9 cellular contexts compared by ENCODE assay signal in the genomic region with DNA sequence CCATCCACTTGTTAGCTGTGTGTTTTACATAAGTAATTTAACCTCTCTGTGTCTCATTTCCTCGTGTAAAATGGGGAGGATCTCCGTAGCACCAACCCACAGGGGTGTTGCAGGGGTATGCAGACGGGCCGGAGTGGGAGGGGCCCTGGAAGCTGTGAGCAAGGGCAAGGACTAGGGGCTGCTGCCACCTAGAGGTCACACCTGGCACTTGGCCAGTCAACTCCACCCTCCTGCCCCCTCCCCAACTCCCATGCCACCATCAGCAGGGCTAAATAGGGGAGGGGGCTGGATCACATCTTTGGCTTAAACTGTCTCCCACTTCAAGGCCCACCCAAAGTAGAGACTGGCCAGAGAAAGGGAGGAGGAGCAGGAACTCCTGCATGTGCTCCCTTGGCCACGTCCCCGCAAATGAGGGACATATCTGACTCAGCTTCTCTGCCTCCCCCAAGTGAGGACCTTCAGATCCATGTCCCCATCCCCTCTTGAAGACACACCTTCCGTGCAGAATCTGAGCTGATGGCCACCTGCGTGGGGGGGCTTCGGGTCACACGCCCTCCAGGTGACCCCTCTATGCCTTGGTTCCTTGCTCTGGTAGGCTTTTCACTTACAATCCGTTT. TPM values are rescaled to one million over a fixed set of nuclear protein-coding genes. Genes with fewer than 3 reads are reported as not detected.
DNase-seq lines count a peak whose midpoint lies in the region; ATAC-seq and TF ChIP-seq lines count a peak whose summit lies in the region.
"Had no signal": no experiment of that assay in that cellular context is flagged by ENCODE, and none has a peak within 500 bp of the region (broad histone marks: within the 10 kb centered on the region; RNA-seq: fewer than 3 reads in every experiment).

No MANE protein-coding gene starts in this region.

- no peak for ATAC-seq in GM21423 (IDR thresholded peaks at IDR 0.05; ENCODE audit: unreplicated experiment)

- peak overlapping the region; percentile 64 for H3K4me3 ChIP-seq in retinal pigment epithelial cell (ENCODE audit: low read length)

- no peaks in the 10 kb centered on the region for H3K27me3 Mint-ChIP-seq in activated naive CD4-positive, alpha-beta T cell treated with anti-CD3 and anti-CD28 coated beads, Interleukin-2, amount 50 U/mL, for 24 hours

- TF ChIP-seq CTCF in retinal pigment epithelial cell (conservative IDR thresholded peaks at IDR 0.05; ENCODE audit: low read depth, low read length) = peak; percentile 82

- peak; percentile 90 for DNase-seq in NCI-H82 (lab: John Stamatoyannopoulos, UW)
- DNase-seq in NCI-H82 treated with DMSO at 0.1 percent for 48 hours (lab: John Stamatoyannopoulos, UW; ENCODE audit: unreplicated experiment) = no peak
- peak; percentile 67 for DNase-seq in LHCN-M2 (ENCODE audit: low read depth)
- DNase-seq in SKM-1 treated with dmso at 0.1 percent for 144 hours (lab: John Stamatoyannopoulos, UW; ENCODE audit: unreplicated experiment) = peak; percentile 84
- peak; percentile 91 for DNase-seq in cardiac septum (ENCODE audit: low spot score)
- DNase-seq in retinal pigment epithelial cell (ENCODE audit: low read depth) = no peak

- no peaks in the 10 kb centered on the region for H3K36me3 Mint-ChIP-seq in activated naive CD4-positive, alpha-beta T cell treated with anti-CD3 and anti-CD28 coated beads, Interleukin-2, amount 50 U/mL, for 24 hours

- H3K27ac Mint-ChIP-seq in activated naive CD4-positive, alpha-beta T cell treated with anti-CD3 and anti-CD28 coated beads, Interleukin-2, amount 50 U/mL, for 24 hours = no peak overlapping the region

- H3K4me3 Mint-ChIP-seq in activated naive CD4-positive, alpha-beta T cell treated with anti-CD3 and anti-CD28 coated beads, Interleukin-2, amount 50 U/mL, for 24 hours = peak overlapping the region; percentile 49

- H3K9me3 Mint-ChIP-seq in activated naive CD4-positive, alpha-beta T cell treated with anti-CD3 and anti-CD28 coated beads, Interleukin-2, amount 50 U/mL, for 24 hours = no peaks in the 10 kb centered on the region

- H3K4me1 Mint-ChIP-seq in activated naive CD4-positive, alpha-beta T cell treated with anti-CD3 and anti-CD28 coated beads, Interleukin-2, amount 50 U/mL, for 24 hours = peaks cover 16% of the 10 kb centered on the region

- intact Hi-C loops in cardiac septum (cut with DNase I) = no loop called here

RNA-seq across cellular contexts. Expression of a gene that starts 2.6 kb away (rescaled TPM):
- 9.8 and 12.1 TPM in 2 replicates for total RNA-seq in LHCN-M2 (2014; rRNA removed)
- 53.9 TPM for polyA plus RNA-seq in LHCN-M2 (2012)
- total RNA-seq in cardiac septum = 178 TPM

RNA-seq across cellular contexts. Expression of a gene that starts 12.7 kb away (rescaled TPM):
- total RNA-seq in LHCN-M2 (2014; rRNA removed) (not detected in 2 replicates), cardiac septum (not detected)
- not detected for polyA plus RNA-seq in LHCN-M2 (2012)
- total RNA-seq: urinary bladder had no signal

RNA-seq across cellular contexts. Expression of a gene that starts 14.7 kb away (rescaled TPM):
- total RNA-seq in LHCN-M2 (2014; rRNA removed) = 16.4 and 19.7 TPM in 2 replicates
- 23.8 TPM for polyA plus RNA-seq in LHCN-M2 (2012)
- 40.0 TPM for total RNA-seq in cardiac septum

RNA-seq across cellular contexts. Expression of a gene that starts 19.9 kb away (rescaled TPM):
- total RNA-seq in LHCN-M2 (2014; rRNA removed) (1.2 and 1.3 TPM in 2 replicates), cardiac septum (1.2 TPM)
- polyA plus RNA-seq in LHCN-M2 (2012) = 6.2 TPM

RNA-seq across cellular contexts. Expression of a gene that starts 30.4 kb away (rescaled TPM):
- total RNA-seq in LHCN-M2 (2014; rRNA removed) (0.75 and 1.9 TPM in 2 replicates), cardiac septum (4.6 TPM)
- polyA plus RNA-seq in LHCN-M2 (2012) = 0.50 TPM

Comparison
In these comparisons a context has a peak if more than half of its experiments do, and no peak if none do; other contexts are left out.
1. DNase-seq: peak in NCI-H82 (single experiment), LHCN-M2 (single experiment), SKM-1 treated with dmso at 0.1 percent for 144 hours (single experiment) and cardiac septum (single experiment); none in NCI-H82 treated with DMSO at 0.1 percent for 48 hours (single experiment) and retinal pigment epithelial cell (single experiment).
2. RNA of a gene that starts 2.6 kb away (total RNA-seq): 178 TPM in cardiac septum (single experiment); 9.8 to 12.1 TPM in LHCN-M2; every median in the first group is over 10 times any median in the second.